1 cellular context compared by ENCODE assay signal in genomic region chr18:610214-610928, GRCh38.
TF ChIP-seq lines count a peak whose summit lies in the region.

No MANE protein-coding gene starts in this region.

TF ChIP-seq in GM23338, 12 proteins besides CTCF, POLR2A, EP300 and RAD21 (continued from another document):
- TF ChIP-seq ZNF462 (CRISPR knock-in tag; IDR thresholded peaks at IDR 0.05) (no peak), NANOG (IDR thresholded peaks at IDR 0.05; ENCODE audit: borderline replicate concordance) (no peak), CREB1 (CRISPR knock-in tag; IDR thresholded peaks at IDR 0.05; ENCODE audit: low read depth) (no peak), ZNF331 (CRISPR knock-in tag; IDR thresholded peaks at IDR 0.05; ENCODE audit: low read depth) (no peak), EZH2phosphoT487 (IDR thresholded peaks at IDR 0.05; ENCODE audit: unreplicated experiment) (no peak), ETS1 (IDR thresholded peaks at IDR 0.05) (no peak), STAT1 (IDR thresholded peaks at IDR 0.05; ENCODE audit: unreplicated experiment) (no peak), POLR2AphosphoS5 (IDR thresholded peaks at IDR 0.05; ENCODE audit: low read depth) (no peak), ZNF114 (CRISPR knock-in tag; IDR thresholded peaks at IDR 0.05) (no peak), JUNB (IDR thresholded peaks at IDR 0.05; ENCODE audit: unreplicated experiment) (no peak)
